ENCODE assay signal across 36 cellular contexts in the genomic region with DNA sequence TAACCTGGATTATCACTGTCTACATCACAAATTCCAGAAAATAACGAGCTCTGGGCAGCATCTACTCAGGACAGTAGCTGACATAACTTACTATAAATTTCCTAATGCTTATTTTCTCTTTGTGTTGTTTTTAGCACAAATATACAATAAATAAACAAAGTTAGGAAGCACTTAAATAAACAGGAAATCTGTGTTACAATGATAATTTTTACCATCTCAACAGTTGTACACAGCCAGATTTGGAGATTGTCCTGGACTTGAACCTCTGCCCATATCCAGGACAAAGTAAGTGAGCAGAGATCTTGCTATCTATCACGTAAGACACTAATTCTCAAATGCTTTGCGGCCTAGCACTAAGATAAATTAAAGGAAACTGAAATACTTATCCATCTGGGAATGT. TPM values are rescaled to one million over a fixed set of nuclear protein-coding genes. Genes with fewer than 3 reads are reported as not detected.
"Had no signal": no experiment of that assay in that cellular context is flagged by ENCODE, and none has a peak within 500 bp of the region (broad histone marks: within the 10 kb centered on the region; RNA-seq: fewer than 3 reads in every experiment).

No MANE protein-coding gene starts in this region.

- H3K4me2 ChIP-seq: KMS-11 had no signal

- DNase-seq: Karpas-422, Kasumi-1, MG63, MM.1S, MV-4-11, NCI-H1048, NCI-H1092, NCI-H1092 treated with DMSO at 0.1 percent for 48 hours, NCI-H1105, NCI-H1105 treated with DMSO at 0.1 percent for 48 hours, NCI-H1417, NCI-H1417 treated with DMSO at 0.1 percent for 48 hours, NCI-H1436, NCI-H1436 treated with DMSO at 0.1 percent for 48 hours, NCI-H146, NCI-H1694, NCI-H1694 treated with DMSO at 0.1 percent for 48 hours, NCI-H187, NCI-H187 treated with DMSO at 0.1 percent for 48 hours, NCI-H1930, NCI-H2029, NCI-H2029 treated with DMSO at 0.1 percent for 48 hours, NCI-H2081, NCI-H2081 treated with DMSO at 0.1 percent for 48 hours, NCI-H2107, NCI-H2171, NCI-H2171 treated with DMSO at 0.1 percent for 48 hours, NCI-H2227 treated with DMSO at 0.1 percent for 48 hours, NCI-H226, NCI-H345, NCI-H446, NCI-H446 treated with DMSO at 0.1 percent for 48 hours, NCI-H510A, NCI-H510A treated with DMSO at 0.1 percent for 48 hours had no signal

- H3K4me3 ChIP-seq: MG63 had no signal

- H3K9ac ChIP-seq: KMS-11 had no signal

- H3K27ac ChIP-seq: KMS-11 had no signal

- H3K27me3 ChIP-seq: MG63 had no signal

- H3K36me3 ChIP-seq: MG63 had no signal

- H3K9me3 ChIP-seq: MG63 had no signal

RNA-seq across cellular contexts. Expression of a gene that starts 48.7 kb away (rescaled TPM):
- total RNA-seq: MCF 10A had no signal
